ENCODE assay signal across 22 cellular contexts in genomic region chr7:133950856-133951255, GRCh38.
A peak's percentile ranks its signal among the peaks of the same experiment; 100 is the strongest.
DNase-seq lines count a peak whose midpoint lies in the region; TF ChIP-seq lines count a peak whose summit lies in the region.
"Had no signal": no experiment of that assay in that cellular context is flagged by ENCODE, and none has a peak within 500 bp of the region (broad histone marks: within the 10 kb centered on the region; RNA-seq: fewer than 3 reads in every experiment).

No MANE protein-coding gene starts in this region.

- POLR2A ChIA-PET in Caco-2 (lab: Charles Lee), result no interaction called here

- H3K27me3 ChIP-seq in endodermal cell (ENCODE audit: control insufficient read depth, insufficient read depth, low read length, poor library complexity, severe bottlenecking) (no peaks in the 10 kb centered on the region), neural progenitor cell (no peaks in the 10 kb centered on the region), Caco-2 (replicated peaks; ENCODE audit: control insufficient read depth, insufficient read depth, low read length) (no peaks in the 10 kb centered on the region)
- H3K27me3 ChIP-seq: SJSA1 had no signal

- H3K9me3 Mint-ChIP-seq in endodermal cell, result peaks cover 25% of the 10 kb centered on the region
- peaks cover 10% of the 10 kb centered on the region for H3K9me3 Mint-ChIP-seq in neural progenitor cell
- no peaks in the 10 kb centered on the region for H3K9me3 Mint-ChIP-seq in Caco-2 (ENCODE audit: unreplicated experiment)

- WGBS in endodermal cell (ENCODE audit: insufficient coverage in 1 of 2, insufficient read length in 1 of 2), 2 experiments, result 65 to 100% methylated on average over 1 to 4 of the region's 4 CpGs

- no peak overlapping the region for H3K4me3 ChIP-seq in endodermal cell (ENCODE audit: low read length)
- no peak overlapping the region for H3K4me3 ChIP-seq in neural progenitor cell
- no peak overlapping the region for H3K4me3 ChIP-seq in Caco-2 (ENCODE audit: low read depth, low read length)
- H3K4me3 ChIP-seq: PC-9, SJSA1 had no signal

- H3K27me3 Mint-ChIP-seq in endodermal cell (ENCODE audit: insufficient read depth), result no peaks in the 10 kb centered on the region
- no peaks in the 10 kb centered on the region for H3K27me3 Mint-ChIP-seq in neural progenitor cell (ENCODE audit: insufficient read depth, low read depth)
- H3K27me3 Mint-ChIP-seq in Caco-2 (ENCODE audit: insufficient read depth, unreplicated experiment), result no peaks in the 10 kb centered on the region
- H3K27me3 Mint-ChIP-seq: T-cell had no signal

- DNase-seq in DMS 273 (lab: John Stamatoyannopoulos, UW; ENCODE audit: unreplicated experiment), result peak; percentile 16
- no peak for DNase-seq in DMS 273 treated with DMSO at 0.1 percent for 48 hours (lab: John Stamatoyannopoulos, UW)
- DNase-seq in NCI-H69 (lab: John Stamatoyannopoulos, UW), result peak; percentile 97
- peak; percentile 64 for DNase-seq in endodermal cell
- peak; percentile 27 for DNase-seq in superior temporal gyrus (ENCODE audit: extremely low spot score)
- no peak for DNase-seq in neural progenitor cell (ENCODE audit: low spot score)
- no peak for DNase-seq in Caco-2
- no peak for DNase-seq in NK-92 treated with Interleukin-12 subunit alpha and Interleukin-12 subunit beta, amount 100 ng/mL, for 24 hours (lab: John Stamatoyannopoulos, UW)
- DNase-seq: DMS53, GOT3, IMR-90, MM.1S, NCI-H1417, NCI-H1694, NCI-H2081 treated with DMSO at 0.1 percent for 48 hours, NCI-H2171, NCI-H82, PC-9, T-cell had no signal

- H3K79me2 ChIP-seq in neural progenitor cell (ENCODE audit: low read depth), result no peaks in the 10 kb centered on the region

- intact Hi-C loops in Caco-2 (cut with micrococcal nuclease; ENCODE audit: unreplicated experiment), result no loop called here

- H3K9ac ChIP-seq in endodermal cell (ENCODE audit: extremely low read depth, low read length, poor library complexity, severe bottlenecking) (no peak overlapping the region), neural progenitor cell (no peak overlapping the region)
- H3K9ac ChIP-seq: KMS-11 had no signal

- H3K9me3 ChIP-seq in endodermal cell (ENCODE audit: control insufficient read depth, low read length), result peaks cover 35% of the 10 kb centered on the region
- no peaks in the 10 kb centered on the region for H3K9me3 ChIP-seq in neural progenitor cell (ENCODE audit: low read depth)
- no peaks in the 10 kb centered on the region; the same call in 1 of the 2 replicates for H3K9me3 ChIP-seq in Caco-2
- H3K9me3 ChIP-seq: SJSA1 had no signal

- H3K27ac Mint-ChIP-seq in endodermal cell (no peak overlapping the region), neural progenitor cell (no peak overlapping the region), Caco-2 (ENCODE audit: unreplicated experiment) (no peak overlapping the region)
- H3K27ac Mint-ChIP-seq: T-cell had no signal

- H4K20me1 ChIP-seq in neural progenitor cell (ENCODE audit: low read depth), result no peaks in the 10 kb centered on the region

- CTCF ChIA-PET in Caco-2 (lab: Charles Lee), result no interaction called here

- no peak overlapping the region for H2AFZ ChIP-seq in neural progenitor cell (replicated peaks)
- H2AFZ ChIP-seq: PC-9 had no signal

- no peak for TF ChIP-seq CTCF in endodermal cell (conservative IDR thresholded peaks at IDR 0.05)
- no peak for TF ChIP-seq CTCF in neural progenitor cell (IDR thresholded peaks at IDR 0.05)
- TF ChIP-seq CTCF in Caco-2 (IDR thresholded peaks at IDR 0.05; ENCODE audit: insufficient read depth in 1 of 2, low read depth in 1 of 2, low read length in 1 of 2, severe bottlenecking in 1 of 2, unreplicated experiment in 1 of 2), result no peak

- H3K36me3 Mint-ChIP-seq in endodermal cell (ENCODE audit: low read depth) (peaks cover 48% of the 10 kb centered on the region), neural progenitor cell (peaks cover 4% of the 10 kb centered on the region), Caco-2 (ENCODE audit: insufficient read depth, unreplicated experiment) (no peaks in the 10 kb centered on the region)

- H3K36me3 ChIP-seq in endodermal cell (ENCODE audit: control insufficient read depth, insufficient read depth, low read length) (no peaks in the 10 kb centered on the region), neural progenitor cell (peaks cover 4% of the 10 kb centered on the region), Caco-2 (ENCODE audit: control insufficient read depth, insufficient read depth, low read length) (no peaks in the 10 kb centered on the region)
- H3K36me3 ChIP-seq: SJSA1 had no signal

- BruUV-seq in Caco-2 (replicated peaks; lab: Mats Ljungman, UMichigan), result no TSS peak

- H3K4me2 ChIP-seq in neural progenitor cell, result no peak overlapping the region
- H3K4me2 ChIP-seq: KMS-11, PC-9 had no signal

- no peaks in the 10 kb centered on the region for H3F3A ChIP-seq in neural progenitor cell (ENCODE audit: low read depth)

- H3K4me1 ChIP-seq in endodermal cell (ENCODE audit: control insufficient read depth, insufficient read depth, low read length) (peaks cover 16% of the 10 kb centered on the region), neural progenitor cell (peaks cover 10% of the 10 kb centered on the region), Caco-2 (no peaks in the 10 kb centered on the region)
- H3K4me1 ChIP-seq: SJSA1 had no signal

- H3K27ac ChIP-seq in endodermal cell (ENCODE audit: low read depth, low read length), result no peak overlapping the region
- no peak overlapping the region for H3K27ac ChIP-seq in neural progenitor cell
- H3K27ac ChIP-seq: 22Rv1, KMS-11, PC-9, SJSA1 had no signal

- H3K4me1 Mint-ChIP-seq in endodermal cell, result peaks cover 34% of the 10 kb centered on the region
- H3K4me1 Mint-ChIP-seq in neural progenitor cell, result peaks cover 3% of the 10 kb centered on the region
- no peaks in the 10 kb centered on the region for H3K4me1 Mint-ChIP-seq in Caco-2 (ENCODE audit: low read depth, unreplicated experiment)
- H3K4me1 Mint-ChIP-seq: T-cell had no signal

- H3K4me3 Mint-ChIP-seq in endodermal cell (no peak overlapping the region), neural progenitor cell (no peak overlapping the region), Caco-2 (ENCODE audit: unreplicated experiment) (no peak overlapping the region)
- H3K4me3 Mint-ChIP-seq: T-cell had no signal

Comparison
In these comparisons a context has a peak if more than half of its experiments do, and no peak if none do; other contexts are left out.
1. DNase-seq: peak in DMS 273 (single experiment), NCI-H69 (single experiment), endodermal cell (single experiment) and superior temporal gyrus (single experiment); none in DMS 273 treated with DMSO at 0.1 percent for 48 hours (single experiment), neural progenitor cell (single experiment), Caco-2 (0 of 2) and NK-92 treated with Interleukin-12 subunit alpha and Interleukin-12 subunit beta, amount 100 ng/mL, for 24 hours (single experiment).